Comparison of ENCODE assay signal across 21 cellular contexts in the genomic region with DNA sequence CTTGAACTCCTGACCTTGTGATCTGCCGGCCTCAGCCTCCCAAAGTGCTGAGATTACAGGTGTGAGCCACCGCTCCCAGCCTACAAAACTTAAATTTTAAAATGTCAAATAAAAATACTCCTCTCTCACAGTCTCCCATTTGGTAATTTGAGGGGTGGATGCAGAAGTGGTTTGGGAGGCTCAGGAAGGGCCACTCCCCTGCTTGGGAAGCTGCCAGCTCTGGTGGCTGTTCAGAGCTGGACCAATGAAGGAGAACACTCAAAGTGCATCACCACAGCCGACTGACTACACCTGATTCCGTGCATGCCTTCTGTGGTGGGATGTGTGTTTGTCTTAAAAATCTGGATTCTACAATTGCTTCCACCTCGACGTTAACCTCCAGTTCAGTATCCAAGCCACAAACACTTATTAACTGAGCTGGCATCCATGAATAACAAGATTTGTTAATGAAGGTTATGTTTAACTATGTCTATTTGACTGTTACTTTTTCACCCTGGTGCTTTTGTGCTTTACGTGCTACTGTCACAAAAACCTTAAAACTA.
DNase-seq lines count a peak whose midpoint lies in the region; ATAC-seq, FAIRE-seq and TF ChIP-seq lines count a peak whose summit lies in the region.
"Had no signal": no experiment of that assay in that cellular context is flagged by ENCODE, and none has a peak within 500 bp of the region (broad histone marks: within the 10 kb centered on the region; RNA-seq: fewer than 3 reads in every experiment).

No MANE protein-coding gene starts in this region.

- peaks cover 6% of the 10 kb centered on the region for H3K27me3 Mint-ChIP-seq in endothelial cell (ENCODE audit: unreplicated experiment)
- H3K27me3 Mint-ChIP-seq: CD4-positive, alpha-beta T cell had no signal

- H3K9ac ChIP-seq in BLaER1 = no peak overlapping the region

- intact Hi-C loops in left lung (cut with DNase I) = no loop called here

- no peak for TF ChIP-seq POLR2A in H54 (IDR thresholded peaks at IDR 0.05; ENCODE audit: low read depth, low read length)

- H3K27me3 ChIP-seq in BLaER1 (no peaks in the 10 kb centered on the region), left lung (no peaks in the 10 kb centered on the region)
- H3K27me3 ChIP-seq: BE2C, MG63 had no signal

- DNase-seq in endothelial cell (ENCODE audit: low spot score) (no peak), left kidney (ENCODE audit: low read depth, low spot score) (peak; percentile 73), H54 (ENCODE audit: insufficient read length, low spot score) (no peak), left lung (no peak), NCI-H1417 (lab: John Stamatoyannopoulos, UW) (no peak)
- DNase-seq in activated T-cell treated with anti-CD3 and anti-CD28 coated beads, Interleukin-2, amount 50 U/mL, for 48 hours = no peak
- DNase-seq: BE2C; Caco-2; CD4-positive, alpha-beta T cell; DMS153; MG63; NCI-H1417 treated with DMSO at 0.1 percent for 48 hours; NCI-H187; OCI-M1 had no signal

- POLR2A ChIA-PET in HEK293 (lab: Yijun Ruan, JAX) = no interaction called here

- FAIRE-seq in H54 (lab: Jason Lieb, UNC) = no peak
- FAIRE-seq: A204.1, GM12892, HepG2, K562, RCC 7860 had no signal

- peaks cover 11% of the 10 kb centered on the region for H3K9me3 ChIP-seq in BLaER1
- no peaks in the 10 kb centered on the region for H3K9me3 ChIP-seq in HEK293 (ENCODE audit: control insufficient read depth, insufficient read depth, low read depth, low read length)
- no peaks in the 10 kb centered on the region for H3K9me3 ChIP-seq in left lung
- H3K9me3 ChIP-seq: BE2C, Caco-2, MG63 had no signal

- no peaks in the 10 kb centered on the region for H3K9me3 Mint-ChIP-seq in endothelial cell (ENCODE audit: unreplicated experiment)
- H3K9me3 Mint-ChIP-seq: CD4-positive, alpha-beta T cell had no signal

- no peak overlapping the region for H3K4me3 Mint-ChIP-seq in endothelial cell (ENCODE audit: unreplicated experiment)
- H3K4me3 Mint-ChIP-seq: CD4-positive, alpha-beta T cell had no signal

- H3K4me1 ChIP-seq in BLaER1 = peaks cover 39% of the 10 kb centered on the region
- H3K4me1 ChIP-seq in HEK293 (ENCODE audit: control insufficient read depth, insufficient read depth, low read length) = no peaks in the 10 kb centered on the region
- H3K4me1 ChIP-seq in left lung = no peaks in the 10 kb centered on the region
- H3K4me1 ChIP-seq: BE2C, Caco-2 had no signal

- H4K20me1 ChIP-seq in BLaER1 = no peaks in the 10 kb centered on the region

- peak overlapping the region; percentile 44 for H3K4me2 ChIP-seq in BLaER1

- H3K4me1 Mint-ChIP-seq in endothelial cell (ENCODE audit: unreplicated experiment) = peaks cover 21% of the 10 kb centered on the region

- peaks cover 3% of the 10 kb centered on the region for H3K36me3 Mint-ChIP-seq in endothelial cell (ENCODE audit: low read depth, unreplicated experiment)

- no peak overlapping the region for H3K27ac ChIP-seq in BLaER1
- H3K27ac ChIP-seq in HEK293 (ENCODE audit: extremely low read depth, low read depth, low read length) = no peak overlapping the region
- H3K27ac ChIP-seq in left lung = no peak overlapping the region

- ATAC-seq in left lung = no peak
- ATAC-seq: HepG2, K562 had no signal

- CTCF ChIA-PET in HEK293 (lab: Yijun Ruan, JAX) = interaction anchor here (0.6 kb wide), 1 partner anchor 363 kb away, joined by 3 read pairs; no protein-coding TSS in a partner anchor

- no peak overlapping the region for H3K4me3 ChIP-seq in BLaER1
- no peak overlapping the region for H3K4me3 ChIP-seq in HEK293 (ENCODE audit: low read depth, low read length)
- H3K4me3 ChIP-seq in left lung = no peak overlapping the region
- H3K4me3 ChIP-seq: K562, MG63 had no signal

- H3K36me3 ChIP-seq in BLaER1 = no peaks in the 10 kb centered on the region
- H3K36me3 ChIP-seq in HEK293 (ENCODE audit: control insufficient read depth in 2 of 2, insufficient read depth in 1 of 2, low read length in 2 of 2) = no peaks in the 10 kb centered on the region
- no peaks in the 10 kb centered on the region for H3K36me3 ChIP-seq in left lung
- H3K36me3 ChIP-seq: BE2C, MG63 had no signal

- H3K27ac Mint-ChIP-seq in endothelial cell (ENCODE audit: unreplicated experiment) = peak overlapping the region; percentile 77
- H3K27ac Mint-ChIP-seq: CD4-positive, alpha-beta T cell had no signal

- TF ChIP-seq CTCF in HEK293 (tag by site-specific recombination; IDR thresholded peaks at IDR 0.05) (no peak), endothelial cell (IDR thresholded peaks at IDR 0.05; ENCODE audit: unreplicated experiment) (no peak), left lung (IDR thresholded peaks at IDR 0.05) (no peak)

TF ChIP-seq in HEK293, 187 proteins besides CTCF, POLR2A, EP300 and RAD21:
- peak; percentile 56; the same call in 1 of the 2 replicates for TF ChIP-seq WT1 (tag by site-specific recombination; IDR thresholded peaks at IDR 0.05)
- TF ChIP-seq, protein P1, sequence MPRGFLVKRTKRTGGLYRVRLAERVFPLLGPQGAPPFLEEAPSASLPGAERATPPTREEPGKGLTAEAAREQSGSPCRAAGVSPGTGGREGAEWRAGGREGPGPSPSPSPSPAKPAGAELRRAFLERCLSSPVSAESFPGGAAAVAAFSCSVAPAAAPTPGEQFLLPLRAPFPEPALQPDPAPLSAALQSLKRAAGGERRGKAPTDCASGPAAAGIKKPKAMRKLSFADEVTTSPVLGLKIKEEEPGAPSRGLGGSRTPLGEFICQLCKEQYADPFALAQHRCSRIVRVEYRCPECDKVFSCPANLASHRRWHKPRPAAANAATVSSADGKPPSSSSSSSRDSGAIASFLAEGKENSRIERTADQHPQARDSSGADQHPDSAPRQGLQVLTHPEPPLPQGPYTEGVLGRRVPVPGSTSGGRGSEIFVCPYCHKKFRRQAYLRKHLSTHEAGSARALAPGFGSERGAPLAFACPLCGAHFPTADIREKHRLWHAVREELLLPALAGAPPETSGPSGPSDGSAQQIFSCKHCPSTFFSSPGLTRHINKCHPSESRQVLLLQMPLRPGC (tag by site-specific recombination; IDR thresholded peaks at IDR 0.05) = no peak
TF ChIP-seq in HEK293: peak in this region for 1.
